Comparison of ENCODE assay signal across 10 cellular contexts in genomic region chr3:46087871-46088270, GRCh38.
DNase-seq lines count a peak whose midpoint lies in the region; ATAC-seq and TF ChIP-seq lines count a peak whose summit lies in the region.
"Had no signal": no experiment of that assay in that cellular context is flagged by ENCODE, and none has a peak within 500 bp of the region (broad histone marks: within the 10 kb centered on the region; RNA-seq: fewer than 3 reads in every experiment).

No MANE protein-coding gene starts in this region.

- ATAC-seq in activated CD8-positive, alpha-beta T cell treated with anti-CD3 and anti-CD28 coated beads for 36 hours, result no peak
- ATAC-seq in lower lobe of right lung (peak in 1 of 2 donors; percentile 45), GM19035 (IDR thresholded peaks at IDR 0.05; ENCODE audit: unreplicated experiment) (no peak), GM18505 (IDR thresholded peaks at IDR 0.05; ENCODE audit: unreplicated experiment) (no peak)
- no peak for ATAC-seq in naive thymus-derived CD8-positive, alpha-beta T cell

- H3K9me3 ChIP-seq in Caco-2, result no peaks in the 10 kb centered on the region
- no peaks in the 10 kb centered on the region for H3K9me3 ChIP-seq in lower lobe of right lung
- H3K9me3 ChIP-seq in PC-9 (ENCODE audit: insufficient read depth, low read depth), result no peaks in the 10 kb centered on the region
- H3K9me3 ChIP-seq: vagina had no signal

- no peaks in the 10 kb centered on the region for H3K9me3 Mint-ChIP-seq in Caco-2 (ENCODE audit: unreplicated experiment)
- H3K9me3 Mint-ChIP-seq in activated CD8-positive, alpha-beta T cell treated with anti-CD3 and anti-CD28 coated beads for 36 hours, result no peaks in the 10 kb centered on the region
- no peaks in the 10 kb centered on the region for H3K9me3 Mint-ChIP-seq in naive thymus-derived CD8-positive, alpha-beta T cell

- intact Hi-C loops in Caco-2 (cut with micrococcal nuclease; ENCODE audit: unreplicated experiment) (loop anchor here (1.0 kb wide), 2 partner anchors 120 to 284 kb away; partner anchors contain the start of gene CCR1), lower lobe of right lung (cut with DNase I) (loop anchor here (10.0 kb wide), 1 partner anchor 287 kb away; the partner anchor contains the start of gene CCR5), PC-9 (cut with micrococcal nuclease; ENCODE audit: unreplicated experiment) (no loop called here)
- intact Hi-C loops in activated CD8-positive, alpha-beta T cell treated with anti-CD3 and anti-CD28 coated beads for 36 hours (cut with micrococcal nuclease), result no loop called here

- no peak overlapping the region for H3K4me3 Mint-ChIP-seq in Caco-2 (ENCODE audit: unreplicated experiment)
- H3K4me3 Mint-ChIP-seq in activated CD8-positive, alpha-beta T cell treated with anti-CD3 and anti-CD28 coated beads for 36 hours, result no peak overlapping the region
- H3K4me3 Mint-ChIP-seq in naive thymus-derived CD8-positive, alpha-beta T cell, result no peak overlapping the region

- POLR2A ChIA-PET in Caco-2 (lab: Charles Lee) (no interaction called here), PC-9 (lab: Charles Lee; ENCODE audit: unreplicated experiment) (no interaction called here)
- POLR2A ChIA-PET in activated CD8-positive, alpha-beta T cell treated with anti-CD3 and anti-CD28 coated beads for 36 hours (lab: Charles Lee), result no interaction called here
- POLR2A ChIA-PET in naive thymus-derived CD8-positive, alpha-beta T cell (lab: Charles Lee), result no interaction called here

- no peaks in the 10 kb centered on the region for H3K36me3 ChIP-seq in Caco-2 (ENCODE audit: control insufficient read depth, insufficient read depth, low read length)
- H3K36me3 ChIP-seq in lower lobe of right lung, result no peaks in the 10 kb centered on the region
- H3K36me3 ChIP-seq in PC-9 (ENCODE audit: low read depth), result no peaks in the 10 kb centered on the region
- H3K36me3 ChIP-seq: vagina had no signal

- no peak overlapping the region for H3K4me2 ChIP-seq in PC-9

- H3K4me1 ChIP-seq in Caco-2, result peaks cover 9% of the 10 kb centered on the region; the same call in 1 of the 2 replicates
- peaks cover 22% of the 10 kb centered on the region for H3K4me1 ChIP-seq in lower lobe of right lung
- peaks cover 66% of the 10 kb centered on the region for H3K4me1 ChIP-seq in PC-9 (replicated peaks; ENCODE audit: insufficient read depth)

- DNase-seq in Caco-2 (peak; percentile 42 to 45), HT-29 (ENCODE audit: low spot score) (peak; percentile 26), lower lobe of right lung (peak; percentile 51), PC-9 (no peak)
- DNase-seq in activated CD8-positive, alpha-beta T cell treated with anti-CD3 and anti-CD28 coated beads for 36 hours, result peak; percentile 23
- no peak for DNase-seq in naive thymus-derived CD8-positive, alpha-beta T cell
- DNase-seq: NCI-H69 had no signal

- BruUV-seq in Caco-2 (replicated peaks; lab: Mats Ljungman, UMichigan) (no TSS peak), PC-9 (replicated peaks; lab: Mats Ljungman, UMichigan) (no TSS peak)

- CTCF ChIA-PET in Caco-2 (lab: Charles Lee), result interaction anchor here (1.7 kb wide), 1 partner anchor 120 kb away, joined by 6 read pairs; the partner anchor contains the start of gene CCR1
- CTCF ChIA-PET in activated CD8-positive, alpha-beta T cell treated with anti-CD3 and anti-CD28 coated beads for 36 hours (lab: Charles Lee), result interaction anchor here (1.0 to 17.5 kb wide), 11 partner anchors 10 to 290 kb away, joined by 3 to 656 read pairs (median 7); partner anchors contain the start of genes CCR1 and CXCR6
- CTCF ChIA-PET in PC-9 (lab: Charles Lee), result interaction anchor here (0.9 kb wide), 1 partner anchor 286 kb away, joined by 3 read pairs; no protein-coding TSS in a partner anchor

- H3K27me3 Mint-ChIP-seq in Caco-2 (ENCODE audit: insufficient read depth, unreplicated experiment), result no peaks in the 10 kb centered on the region
- H3K27me3 Mint-ChIP-seq in activated CD8-positive, alpha-beta T cell treated with anti-CD3 and anti-CD28 coated beads for 36 hours, result peaks cover 7% of the 10 kb centered on the region
- H3K27me3 Mint-ChIP-seq in naive thymus-derived CD8-positive, alpha-beta T cell, result peaks cover 0 to 3% (median 0%) of the 10 kb centered on the region in 5 donors

- no peaks in the 10 kb centered on the region; the same call in 1 of the 2 replicates for H3K9me2 ChIP-seq in PC-9 (ENCODE audit: insufficient read depth)

- H2AFZ ChIP-seq in PC-9, result no peak overlapping the region

- no peaks in the 10 kb centered on the region for H3K36me3 Mint-ChIP-seq in Caco-2 (ENCODE audit: insufficient read depth, unreplicated experiment)
- no peaks in the 10 kb centered on the region for H3K36me3 Mint-ChIP-seq in activated CD8-positive, alpha-beta T cell treated with anti-CD3 and anti-CD28 coated beads for 36 hours (ENCODE audit: low read depth)
- H3K36me3 Mint-ChIP-seq in naive thymus-derived CD8-positive, alpha-beta T cell, result no peaks in the 10 kb centered on the region

- H3K79me2 ChIP-seq in PC-9 (ENCODE audit: low read depth), result no peaks in the 10 kb centered on the region

- H3K4me1 Mint-ChIP-seq in Caco-2 (ENCODE audit: low read depth, unreplicated experiment), result peaks cover 13% of the 10 kb centered on the region
- H3K4me1 Mint-ChIP-seq in activated CD8-positive, alpha-beta T cell treated with anti-CD3 and anti-CD28 coated beads for 36 hours (ENCODE audit: low read depth), result peaks cover 18% of the 10 kb centered on the region
- H3K4me1 Mint-ChIP-seq in naive thymus-derived CD8-positive, alpha-beta T cell, result peaks cover 6 to 39% (median 6%) of the 10 kb centered on the region in 4 donors

- no peak for TF ChIP-seq POLR2A in GM18505 (IDR thresholded peaks at IDR 0.05; ENCODE audit: borderline replicate concordance, extremely low read depth, insufficient read depth, insufficient read length)

- no peaks in the 10 kb centered on the region for H4K20me1 ChIP-seq in PC-9 (ENCODE audit: insufficient read depth)

- peaks cover 34% of the 10 kb centered on the region for H3F3A ChIP-seq in PC-9 (ENCODE audit: insufficient read depth, low read depth)

- no peaks in the 10 kb centered on the region for H3K27me3 ChIP-seq in Caco-2 (replicated peaks; ENCODE audit: control insufficient read depth, insufficient read depth, low read length)
- H3K27me3 ChIP-seq in lower lobe of right lung (ENCODE audit: low read depth), result no peaks in the 10 kb centered on the region
- H3K27me3 ChIP-seq in PC-9 (ENCODE audit: insufficient read depth, low read depth), result no peaks in the 10 kb centered on the region
- H3K27me3 ChIP-seq: vagina had no signal

- peak; percentile 15 to 25 for TF ChIP-seq CTCF in Caco-2 (IDR thresholded peaks at IDR 0.05; ENCODE audit: insufficient read depth in 1 of 2, low read depth in 1 of 2, low read length in 1 of 2, severe bottlenecking in 1 of 2, unreplicated experiment in 1 of 2)
- peak; percentile 20 for TF ChIP-seq CTCF in activated CD8-positive, alpha-beta T cell treated with anti-CD3 and anti-CD28 coated beads for 36 hours (IDR thresholded peaks at IDR 0.05)
- TF ChIP-seq CTCF in lower lobe of right lung (IDR thresholded peaks at IDR 0.05), result no peak
- no peak for TF ChIP-seq CTCF in PC-9 (conservative IDR thresholded peaks at IDR 0.05)

- no peak overlapping the region for H3K27ac Mint-ChIP-seq in Caco-2 (ENCODE audit: unreplicated experiment)
- no peak overlapping the region for H3K27ac Mint-ChIP-seq in activated CD8-positive, alpha-beta T cell treated with anti-CD3 and anti-CD28 coated beads for 36 hours
- H3K27ac Mint-ChIP-seq in naive thymus-derived CD8-positive, alpha-beta T cell, result peak overlapping the region in 1 of 10 donors; percentile 20

- H3K27ac ChIP-seq in lower lobe of right lung (no peak overlapping the region), PC-9 (no peak overlapping the region)
- H3K27ac ChIP-seq: vagina had no signal

- no peak overlapping the region for H3K4me3 ChIP-seq in Caco-2 (ENCODE audit: low read depth, low read length)
- no peak overlapping the region for H3K4me3 ChIP-seq in lower lobe of right lung
- H3K4me3 ChIP-seq in PC-9, result no peak overlapping the region
- H3K4me3 ChIP-seq: vagina had no signal

Comparison
In these comparisons a context has a peak if more than half of its experiments do, and no peak if none do; other contexts are left out.
1. DNase-seq: peak in Caco-2 (2 of 2), HT-29 (single experiment), activated CD8-positive, alpha-beta T cell treated with anti-CD3 and anti-CD28 coated beads for 36 hours (single experiment) and lower lobe of right lung (single experiment); none in naive thymus-derived CD8-positive, alpha-beta T cell (0 of 10) and PC-9 (0 of 2).
2. CTCF ChIP-seq: peak in Caco-2 (2 of 2) and activated CD8-positive, alpha-beta T cell treated with anti-CD3 and anti-CD28 coated beads for 36 hours (single experiment); none in lower lobe of right lung (single experiment) and PC-9 (single experiment).
3. intact Hi-C loops: an anchor here in Caco-2 (1.0 kb wide) and lower lobe of right lung (10.0 kb wide); none called in activated CD8-positive, alpha-beta T cell treated with anti-CD3 and anti-CD28 coated beads for 36 hours and PC-9.